In the genomic region with DNA sequence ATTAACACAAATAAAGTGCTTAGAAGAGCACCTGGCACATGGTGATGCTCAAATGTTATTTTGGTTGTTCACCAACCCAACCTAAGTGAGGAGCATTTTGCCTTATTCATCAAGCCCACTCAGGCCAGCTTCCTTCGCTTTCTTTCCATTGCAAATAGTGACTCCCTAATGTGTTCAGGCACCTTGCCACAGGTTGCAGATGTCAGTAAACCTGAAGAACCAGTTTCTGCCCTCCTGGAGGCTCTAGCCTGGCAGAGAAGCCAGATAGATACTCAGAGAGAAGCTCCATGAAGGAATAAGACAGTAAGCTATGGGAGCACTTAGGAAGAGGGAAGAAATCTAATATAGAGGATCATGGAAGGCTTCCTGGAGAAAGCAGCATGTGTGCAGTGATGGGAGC, we compare ENCODE assay signal across 18 cellular contexts. TPM values are rescaled to one million over a fixed set of nuclear protein-coding genes. Genes with fewer than 3 reads are reported as not detected.
A peak's percentile ranks its signal among the peaks of the same experiment; 100 is the strongest.
DNase-seq lines count a peak whose midpoint lies in the region; ATAC-seq and TF ChIP-seq lines count a peak whose summit lies in the region.
"Had no signal": no experiment of that assay in that cellular context is flagged by ENCODE, and none has a peak within 500 bp of the region (broad histone marks: within the 10 kb centered on the region; RNA-seq: fewer than 3 reads in every experiment).

No MANE protein-coding gene starts in this region.

- DNase-seq in Calu3, result peak; percentile 17
- peak; percentile 32 for DNase-seq in GM23338 (ENCODE audit: low spot score)
- DNase-seq in NCI-H510A (lab: John Stamatoyannopoulos, UW), result peak; percentile 90
- peak; percentile 51 for DNase-seq in endodermal cell
- DNase-seq in NCI-H146 treated with DMSO at 0.1 percent for 48 hours (lab: John Stamatoyannopoulos, UW; ENCODE audit: unreplicated experiment), result no peak
- DNase-seq in activated gamma-delta T cell (lab: John Stamatoyannopoulos, UW), result no peak
- DNase-seq: C1 segment of cervical spinal cord, NCI-H1436 treated with DMSO at 0.1 percent for 48 hours, NCI-H2107, SHP77 treated with DMSO at 0.1 percent for 48 hours had no signal

- H3K79me2 ChIP-seq in GM23338 (replicated peaks; ENCODE audit: insufficient read depth), result no peaks in the 10 kb centered on the region

- no peak overlapping the region for H3K9ac ChIP-seq in endodermal cell (ENCODE audit: extremely low read depth, low read length, poor library complexity, severe bottlenecking)

- H3K27me3 ChIP-seq in GM23338 (ENCODE audit: insufficient read depth) (no peaks in the 10 kb centered on the region), endodermal cell (ENCODE audit: control insufficient read depth, insufficient read depth, low read length, poor library complexity, severe bottlenecking) (no peaks in the 10 kb centered on the region)

- H3K27me3 Mint-ChIP-seq in Calu3 (ENCODE audit: unreplicated experiment) (peaks cover 81% of the 10 kb centered on the region), GM23338 (ENCODE audit: insufficient read depth, low read depth, poor library complexity) (peaks cover 10% of the 10 kb centered on the region), endodermal cell (ENCODE audit: insufficient read depth) (peaks cover 15% of the 10 kb centered on the region)

- H3K4me3 Mint-ChIP-seq in Calu3 (ENCODE audit: low read depth, unreplicated experiment) (no peak overlapping the region), GM23338 (no peak overlapping the region), endodermal cell (no peak overlapping the region)
- H3K4me3 Mint-ChIP-seq: T-helper 1 cell treated with Interleukin-12 subunit alpha and Interleukin-12 subunit beta and Interleukin-4 antibody, amounts not matched to agents 30 μg/mL and 1 μg/mL, for 36 hours had no signal

- H3K9me2 ChIP-seq in GM23338 (ENCODE audit: insufficient read depth), result no peaks in the 10 kb centered on the region

- CTCF ChIA-PET in Calu3 (lab: Charles Lee), result no interaction called here

- no peaks in the 10 kb centered on the region for H4K20me1 ChIP-seq in GM23338 (replicated peaks; ENCODE audit: insufficient read depth)

- peaks cover 5% of the 10 kb centered on the region for H3K36me3 Mint-ChIP-seq in Calu3 (ENCODE audit: insufficient read depth, unreplicated experiment)
- no peaks in the 10 kb centered on the region for H3K36me3 Mint-ChIP-seq in GM23338 (ENCODE audit: low read depth)
- no peaks in the 10 kb centered on the region for H3K36me3 Mint-ChIP-seq in endodermal cell (ENCODE audit: low read depth)

- no peaks in the 10 kb centered on the region for H3F3A ChIP-seq in GM23338 (replicated peaks; ENCODE audit: low read depth)

- H3K36me3 ChIP-seq in GM23338 (ENCODE audit: insufficient read depth) (no peaks in the 10 kb centered on the region), endodermal cell (ENCODE audit: control insufficient read depth, insufficient read depth, low read length) (no peaks in the 10 kb centered on the region)

- intact Hi-C loops in Calu3 (cut with micrococcal nuclease; ENCODE audit: unreplicated experiment), result no loop called here

- no peak for TF ChIP-seq CTCF in Calu3 (IDR thresholded peaks at IDR 0.05; ENCODE audit: unreplicated experiment)
- TF ChIP-seq CTCF in GM23338 (conservative IDR thresholded peaks at IDR 0.05; ENCODE audit: low read depth in 2 of 2), result no peak
- no peak for TF ChIP-seq CTCF in endodermal cell (conservative IDR thresholded peaks at IDR 0.05)

- H3K4me2 ChIP-seq in GM23338, result no peak overlapping the region

- H3K4me3 ChIP-seq in GM23338, result no peak overlapping the region
- H3K4me3 ChIP-seq in endodermal cell (ENCODE audit: low read length), result no peak overlapping the region

- 79 to 100% methylated on average over 1 of the region's 1 CpG for WGBS in endodermal cell (ENCODE audit: insufficient coverage in 1 of 2, insufficient read length in 1 of 2), 2 experiments

- ATAC-seq in GM23338, result peak; percentile 71
- no peak for ATAC-seq in GM21576 (IDR thresholded peaks at IDR 0.05; ENCODE audit: unreplicated experiment)
- ATAC-seq in activated CD4-positive, CD25-positive, alpha-beta regulatory T cell treated with anti-CD3 and anti-CD28 coated beads, Interleukin-2, amount 50 U/mL, for 24 hours, result no peak
- ATAC-seq: HCT116 had no signal

- H3K27ac Mint-ChIP-seq in Calu3 (ENCODE audit: unreplicated experiment) (no peak overlapping the region), GM23338 (no peak overlapping the region; the same call in 1 of the 2 replicates), endodermal cell (no peak overlapping the region)
- H3K27ac Mint-ChIP-seq: T-helper 1 cell treated with Interleukin-12 subunit alpha and Interleukin-12 subunit beta and Interleukin-4 antibody, amounts not matched to agents 30 μg/mL and 1 μg/mL, for 36 hours had no signal

- no peaks in the 10 kb centered on the region for H3K9me3 ChIP-seq in endodermal cell (ENCODE audit: control insufficient read depth, low read length)

- BruUV-seq in Calu3 (replicated peaks; lab: Mats Ljungman, UMichigan), result no TSS peak

- no peak overlapping the region for H2AFZ ChIP-seq in GM23338

- H3K4me1 ChIP-seq in GM23338 (ENCODE audit: insufficient read depth) (0 out of 2 replicates have a peak, but pooled peaks cover 4% of the 10 kb centered on the region), endodermal cell (ENCODE audit: control insufficient read depth, insufficient read depth, low read length) (no peaks in the 10 kb centered on the region)

- H3K4me1 Mint-ChIP-seq in Calu3 (ENCODE audit: low read depth, unreplicated experiment) (no peaks in the 10 kb centered on the region), GM23338 (peaks cover 10% of the 10 kb centered on the region), endodermal cell (no peaks in the 10 kb centered on the region)

- no peak overlapping the region for H3K27ac ChIP-seq in GM23338 (ENCODE audit: low read depth)
- H3K27ac ChIP-seq in endodermal cell (ENCODE audit: low read depth, low read length), result no peak overlapping the region

- H3K9me3 Mint-ChIP-seq in Calu3 (ENCODE audit: low read depth, unreplicated experiment), result no peaks in the 10 kb centered on the region
- no peaks in the 10 kb centered on the region; the same call in 2 of the 3 replicates for H3K9me3 Mint-ChIP-seq in GM23338
- no peaks in the 10 kb centered on the region for H3K9me3 Mint-ChIP-seq in endodermal cell

TF ChIP-seq in GM23338, 12 proteins besides CTCF, POLR2A, EP300 and RAD21 (continues in another document):
- TF ChIP-seq, protein P1, sequence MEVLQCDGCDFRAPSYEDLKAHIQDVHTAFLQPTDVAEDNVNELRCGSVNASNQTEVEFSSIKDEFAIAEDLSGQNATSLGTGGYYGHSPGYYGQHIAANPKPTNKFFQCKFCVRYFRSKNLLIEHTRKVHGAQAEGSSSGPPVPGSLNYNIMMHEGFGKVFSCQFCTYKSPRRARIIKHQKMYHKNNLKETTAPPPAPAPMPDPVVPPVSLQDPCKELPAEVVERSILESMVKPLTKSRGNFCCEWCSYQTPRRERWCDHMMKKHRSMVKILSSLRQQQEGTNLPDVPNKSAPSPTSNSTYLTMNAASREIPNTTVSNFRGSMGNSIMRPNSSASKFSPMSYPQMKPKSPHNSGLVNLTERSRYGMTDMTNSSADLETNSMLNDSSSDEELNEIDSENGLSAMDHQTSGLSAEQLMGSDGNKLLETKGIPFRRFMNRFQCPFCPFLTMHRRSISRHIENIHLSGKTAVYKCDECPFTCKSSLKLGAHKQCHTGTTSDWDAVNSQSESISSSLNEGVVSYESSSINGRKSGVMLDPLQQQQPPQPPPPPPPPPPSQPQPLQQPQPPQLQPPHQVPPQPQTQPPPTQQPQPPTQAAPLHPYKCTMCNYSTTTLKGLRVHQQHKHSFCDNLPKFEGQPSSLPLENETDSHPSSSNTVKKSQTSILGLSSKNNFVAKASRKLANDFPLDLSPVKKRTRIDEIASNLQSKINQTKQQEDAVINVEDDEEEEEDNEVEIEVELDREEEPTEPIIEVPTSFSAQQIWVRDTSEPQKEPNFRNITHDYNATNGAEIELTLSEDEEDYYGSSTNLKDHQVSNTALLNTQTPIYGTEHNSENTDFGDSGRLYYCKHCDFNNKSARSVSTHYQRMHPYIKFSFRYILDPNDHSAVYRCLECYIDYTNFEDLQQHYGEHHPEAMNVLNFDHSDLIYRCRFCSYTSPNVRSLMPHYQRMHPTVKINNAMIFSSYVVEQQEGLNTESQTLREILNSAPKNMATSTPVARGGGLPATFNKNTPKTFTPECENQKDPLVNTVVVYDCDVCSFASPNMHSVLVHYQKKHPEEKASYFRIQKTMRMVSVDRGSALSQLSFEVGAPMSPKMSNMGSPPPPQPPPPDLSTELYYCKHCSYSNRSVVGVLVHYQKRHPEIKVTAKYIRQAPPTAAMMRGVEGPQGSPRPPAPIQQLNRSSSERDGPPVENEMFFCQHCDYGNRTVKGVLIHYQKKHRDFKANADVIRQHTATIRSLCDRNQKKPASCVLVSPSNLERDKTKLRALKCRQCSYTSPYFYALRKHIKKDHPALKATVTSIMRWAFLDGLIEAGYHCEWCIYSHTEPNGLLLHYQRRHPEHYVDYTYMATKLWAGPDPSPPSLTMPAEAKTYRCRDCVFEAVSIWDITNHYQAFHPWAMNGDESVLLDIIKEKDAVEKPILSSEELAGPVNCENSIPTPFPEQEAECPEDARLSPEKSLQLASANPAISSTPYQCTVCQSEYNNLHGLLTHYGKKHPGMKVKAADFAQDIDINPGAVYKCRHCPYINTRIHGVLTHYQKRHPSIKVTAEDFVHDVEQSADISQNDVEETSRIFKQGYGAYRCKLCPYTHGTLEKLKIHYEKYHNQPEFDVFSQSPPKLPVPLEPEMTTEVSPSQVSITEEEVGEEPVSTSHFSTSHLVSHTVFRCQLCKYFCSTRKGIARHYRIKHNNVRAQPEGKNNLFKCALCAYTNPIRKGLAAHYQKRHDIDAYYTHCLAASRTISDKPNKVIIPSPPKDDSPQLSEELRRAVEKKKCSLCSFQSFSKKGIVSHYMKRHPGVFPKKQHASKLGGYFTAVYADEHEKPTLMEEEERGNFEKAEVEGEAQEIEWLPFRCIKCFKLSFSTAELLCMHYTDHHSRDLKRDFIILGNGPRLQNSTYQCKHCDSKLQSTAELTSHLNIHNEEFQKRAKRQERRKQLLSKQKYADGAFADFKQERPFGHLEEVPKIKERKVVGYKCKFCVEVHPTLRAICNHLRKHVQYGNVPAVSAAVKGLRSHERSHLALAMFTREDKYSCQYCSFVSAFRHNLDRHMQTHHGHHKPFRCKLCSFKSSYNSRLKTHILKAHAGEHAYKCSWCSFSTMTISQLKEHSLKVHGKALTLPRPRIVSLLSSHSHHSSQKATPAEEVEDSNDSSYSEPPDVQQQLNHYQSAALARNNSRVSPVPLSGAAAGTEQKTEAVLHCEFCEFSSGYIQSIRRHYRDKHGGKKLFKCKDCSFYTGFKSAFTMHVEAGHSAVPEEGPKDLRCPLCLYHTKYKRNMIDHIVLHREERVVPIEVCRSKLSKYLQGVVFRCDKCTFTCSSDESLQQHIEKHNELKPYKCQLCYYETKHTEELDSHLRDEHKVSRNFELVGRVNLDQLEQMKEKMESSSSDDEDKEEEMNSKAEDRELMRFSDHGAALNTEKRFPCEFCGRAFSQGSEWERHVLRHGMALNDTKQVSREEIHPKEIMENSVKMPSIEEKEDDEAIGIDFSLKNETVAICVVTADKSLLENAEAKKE (CRISPR knock-in tag; IDR thresholded peaks at IDR 0.05), result no peak; the same call in 1 of the 2 replicates

RNA-seq across cellular contexts. Expression of a gene that starts 23.9 kb away (rescaled TPM):
- total RNA-seq in Calu3 (2022), result not detected in 2 replicates
- total RNA-seq in GM23338 (2014; rRNA removed; shearing (Covaris generic)), result 1.8 and 2.3 TPM in 2 replicates
- 0.31 and 0.66 TPM in 2 replicates for polyA plus RNA-seq in GM23338 (2016; fragmentation: Nextera tagmentation; extraction: Ambion mirVana)
- total RNA-seq in endodermal cell, result not detected
- polyA plus RNA-seq in endodermal cell (2013, experiment 1 of 2), result 0.50 TPM
- 0.46 TPM for polyA plus RNA-seq in endodermal cell (2013, experiment 2 of 2)
- total RNA-seq: A673, Daoy, NCI-H460, RPMI7951 had no signal

Comparison
In these comparisons a context has a peak if more than half of its experiments do, and no peak if none do; other contexts are left out.
1. DNase-seq: peak in Calu3 (single experiment), GM23338 (single experiment), NCI-H510A (single experiment) and endodermal cell (single experiment); none in NCI-H146 treated with DMSO at 0.1 percent for 48 hours (single experiment) and activated gamma-delta T cell (single experiment).